32 cellular contexts compared by ENCODE assay signal in the genomic region with DNA sequence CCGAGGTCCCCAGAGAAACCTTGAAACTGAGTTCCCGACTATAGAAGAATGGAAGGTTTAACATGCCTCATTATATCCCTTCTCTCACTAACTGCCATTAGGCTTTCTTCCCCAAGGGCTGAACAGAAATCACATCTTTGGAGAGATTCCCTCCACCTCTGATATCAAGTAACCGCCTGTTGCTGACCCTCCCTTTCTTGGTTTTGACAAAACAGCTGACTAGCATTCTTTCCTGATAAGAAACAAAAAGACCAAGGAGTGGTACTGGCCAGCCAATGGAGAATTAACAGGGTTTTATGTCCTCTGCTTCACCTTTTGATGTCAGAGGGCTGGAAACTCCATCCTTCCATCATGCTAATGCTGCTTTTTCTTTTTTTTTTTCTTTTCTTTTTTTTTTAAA.
"Had no signal": no experiment of that assay in that cellular context is flagged by ENCODE, and none has a peak within 500 bp of the region (broad histone marks: within the 10 kb centered on the region; RNA-seq: fewer than 3 reads in every experiment).

No MANE protein-coding gene starts in this region.

- H3K36me3 ChIP-seq: ascending aorta, cardiac muscle cell, WERI-Rb-1 had no signal

- DNase-seq: activated CD4-positive, alpha-beta memory T cell treated with anti-CD3 and anti-CD28 coated beads, Interleukin-2, amount 10 ng/mL, durations not matched to agents 7 days and 5 days; activated CD4-positive, alpha-beta T cell treated with anti-CD3 and anti-CD28 coated beads for 1 hour; activated CD4-positive, alpha-beta T cell treated with anti-CD3 and anti-CD28 coated beads for 36 hours; activated CD4-positive, alpha-beta T cell treated with anti-CD3 and anti-CD28 coated beads for 48 hours; activated CD4-positive, alpha-beta T cell treated with anti-CD3 and anti-CD28 coated beads, Interleukin-2, amount 10 ng/mL, durations not matched to agents 7 days and 5 days; activated CD4-positive, alpha-beta T cell treated with anti-CD3 and anti-CD28 coated beads, Interleukin-2, amount 50 U/mL, for 48 hours; activated CD4-positive, CD25-positive, alpha-beta regulatory T cell; activated CD8-positive, alpha-beta memory T cell treated with anti-CD3 and anti-CD28 coated beads for 24 hours; activated CD8-positive, alpha-beta memory T cell treated with anti-CD3 and anti-CD28 coated beads, Interleukin-2, amount 10 ng/mL, durations not matched to agents 7 days and 5 days; activated CD8-positive, alpha-beta memory T cell treated with anti-CD3 and anti-CD28 coated beads, Interleukin-2, amount 50 U/mL, for 48 hours; activated CD8-positive, alpha-beta T cell treated with anti-CD3 and anti-CD28 coated beads, Interleukin-2, amount 10 ng/mL, durations not matched to agents 7 days and 5 days; activated effector memory CD4-positive, alpha-beta T cell treated with Interleukin-2 at 50 U/mL for 16 hours; activated gamma-delta T cell; activated naive CD4-positive, alpha-beta T cell treated with anti-CD3 and anti-CD28 coated beads, Interleukin-2, amount 10 ng/mL, durations not matched to agents 7 days and 5 days; activated naive CD4-positive, alpha-beta T cell treated with Interleukin-2 at 50 U/mL for 16 hours; activated naive CD8-positive, alpha-beta T cell treated with anti-CD3 and anti-CD28 coated beads, Interleukin-2, amount 10 ng/mL, durations not matched to agents 7 days and 5 days; activated naive CD8-positive, alpha-beta T cell treated with anti-CD3 and anti-CD28 coated beads, Interleukin-2, amount 50 U/mL, for 24 hours; activated T-cell treated with anti-CD3 and anti-CD28 coated beads, Interleukin-2, amount 50 U/mL, for 24 hours; activated T-cell treated with anti-CD3 and anti-CD28 coated beads, Interleukin-2, amount 50 U/mL, for 48 hours; amygdala; anterior cingulate cortex; caudate nucleus; cerebellar nuclear complex; T-helper 1 cell; T-helper 2 cell; T-helper 9 cell; WERI-Rb-1 had no signal

- H3K27ac ChIP-seq: ascending aorta, cardiac muscle cell, WERI-Rb-1 had no signal

- H3K4me3 ChIP-seq: ascending aorta, cardiac muscle cell had no signal

- ATAC-seq: activated CD4-positive, alpha-beta T cell treated with anti-CD3 and anti-CD28 coated beads for 36 hours; activated CD4-positive, CD25-positive, alpha-beta regulatory T cell treated with anti-CD3 and anti-CD28 coated beads, Interleukin-2, amount 50 U/mL, for 24 hours; activated CD8-positive, alpha-beta memory T cell treated with anti-CD3 and anti-CD28 coated beads, Interleukin-2, amount 10 ng/mL, durations not matched to agents 7 days and 5 days; activated CD8-positive, alpha-beta T cell treated with anti-CD3 and anti-CD28 coated beads, Interleukin-2, amount 10 ng/mL, durations not matched to agents 7 days and 5 days; activated naive CD8-positive, alpha-beta T cell treated with anti-CD3 and anti-CD28 coated beads, Interleukin-2, amount 50 U/mL, for 24 hours; WTC11 had no signal

- H3K27me3 ChIP-seq: ascending aorta, cardiac muscle cell had no signal

- H3K4me1 ChIP-seq: ascending aorta had no signal

- H3K9me3 ChIP-seq: ascending aorta had no signal

- FAIRE-seq: bronchial epithelial cell had no signal
